10 cellular contexts compared by ENCODE assay signal in the genomic region with DNA sequence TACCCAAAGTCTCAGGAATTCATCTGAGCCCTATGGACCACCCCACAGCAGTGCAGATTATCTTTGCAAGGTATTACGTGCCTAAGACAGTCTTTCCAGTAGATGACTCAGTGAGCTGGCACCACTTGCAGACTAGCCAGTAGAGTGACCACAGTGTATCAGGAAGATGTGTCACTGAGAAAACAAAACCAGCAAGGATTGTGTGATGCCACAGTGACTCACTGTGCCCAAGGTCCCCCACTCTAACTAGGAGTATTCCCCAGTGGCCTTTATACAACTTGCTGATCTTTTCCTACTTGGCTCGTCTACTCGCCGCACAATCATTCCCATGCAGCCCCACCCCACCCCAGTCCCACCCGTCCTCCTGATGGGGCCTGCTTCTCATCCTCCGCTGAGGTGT. TPM values are rescaled to one million over a fixed set of nuclear protein-coding genes. Genes with fewer than 3 reads are reported as not detected.
DNase-seq lines count a peak whose midpoint lies in the region; ATAC-seq and TF ChIP-seq lines count a peak whose summit lies in the region.
"Had no signal": no experiment of that assay in that cellular context is flagged by ENCODE, and none has a peak within 500 bp of the region (broad histone marks: within the 10 kb centered on the region; RNA-seq: fewer than 3 reads in every experiment).

No MANE protein-coding gene starts in this region.

- H3K4me3 ChIP-seq in fibroblast of lung (replicated peaks in 1 of 4; ENCODE audit: control extremely low read depth in 1 of 4, insufficient read depth in 1 of 4, low read depth in 3 of 4, low read length in 4 of 4): no peak overlapping the region

- H2AFZ ChIP-seq in fibroblast of lung (ENCODE audit: low read length): no peak overlapping the region

- H3K9ac ChIP-seq in fibroblast of lung (ENCODE audit: insufficient read depth, low read length): no peak overlapping the region

- H3K27ac ChIP-seq in fibroblast of lung (ENCODE audit: insufficient read depth, low read length): peak overlapping the region; percentile 38

- no peak overlapping the region for H3K4me2 ChIP-seq in fibroblast of lung (ENCODE audit: extremely low read depth, insufficient read depth, low read length)

- H3K27me3 ChIP-seq in fibroblast of lung (ENCODE audit: control insufficient read depth, insufficient read depth, low read length): no peaks in the 10 kb centered on the region

- DNase-seq in activated T-cell treated with anti-CD3 and anti-CD28 coated beads for 24 hours (ENCODE audit: low read depth): peak; percentile 14
- no peak for DNase-seq in activated T-cell treated with anti-CD3 and anti-CD28 coated beads, Interleukin-2, amount 50 U/mL, for 1 hour
- peak; percentile 97 for DNase-seq in RPMI7951 (ENCODE audit: low read depth)
- peak; percentile 79 to 98 for DNase-seq in fibroblast of lung (ENCODE audit: low read depth in 2 of 2)
- peak; percentile 3 for DNase-seq in stimulated activated CD8-positive, alpha-beta memory T cell treated with anti-CD3 and anti-CD28 coated beads, Interleukin-7, amount 100 ng/mL, for 24 hours (ENCODE audit: low read depth)

- H3K79me2 ChIP-seq in fibroblast of lung (ENCODE audit: control insufficient read depth, insufficient read depth, low read length): no peaks in the 10 kb centered on the region

- H3K36me3 ChIP-seq in fibroblast of lung (ENCODE audit: control insufficient read depth, insufficient read depth, low read length): no peaks in the 10 kb centered on the region

- ATAC-seq in GM18909 (IDR thresholded peaks at IDR 0.05; ENCODE audit: poor library complexity, unreplicated experiment) (no peak), HG03520 (IDR thresholded peaks at IDR 0.05; ENCODE audit: unreplicated experiment) (no peak), HG03135 (IDR thresholded peaks at IDR 0.05; ENCODE audit: unreplicated experiment) (no peak)

- no peaks in the 10 kb centered on the region for H4K20me1 ChIP-seq in fibroblast of lung (ENCODE audit: control insufficient read depth, extremely low read depth, insufficient read depth, low read length)

- TF ChIP-seq CTCF in fibroblast of lung (conservative IDR thresholded peaks at IDR 0.05 in 1 of 2, IDR thresholded peaks at IDR 0.05 in 1 of 2; ENCODE audit: low read depth in 1 of 2, low read length in 2 of 2): no peak

- no peaks in the 10 kb centered on the region for H3K9me3 ChIP-seq in fibroblast of lung (ENCODE audit: control insufficient read depth, insufficient read depth, low read depth, low read length)

- peaks cover 19% of the 10 kb centered on the region for H3K4me1 ChIP-seq in fibroblast of lung (ENCODE audit: control insufficient read depth, extremely low read depth, insufficient read depth, low read length)

RNA-seq across cellular contexts. Expression of gene PRKCA, which starts 26.8 kb away (rescaled TPM):
- 11.9 and 12.3 TPM in 2 replicates for total RNA-seq in RPMI7951 (2014; rRNA removed; shearing (Covaris generic))
- 14.6 and 34.0 TPM in 2 replicates for total RNA-seq in fibroblast of lung
- 46.3 and 74.2 TPM in 2 replicates for polyA plus RNA-seq in fibroblast of lung
- 25.2 and 45.4 TPM in 2 replicates for polyA plus RNA-seq in fibroblast of lung (2012)
- 105 and 147 TPM in 2 replicates for polyA minus RNA-seq in fibroblast of lung (ENCODE audit: low replicate concordance)

RNA-seq across cellular contexts. Expression of gene APOH, which starts 46.4 kb away (rescaled TPM):
- not detected in 2 replicates for total RNA-seq in RPMI7951 (2014; rRNA removed; shearing (Covaris generic))
- not detected in 2 replicates for total RNA-seq in fibroblast of lung
- polyA plus RNA-seq in fibroblast of lung: not detected in 2 replicates
- not detected in 2 replicates for polyA plus RNA-seq in fibroblast of lung (2012)
- polyA minus RNA-seq in fibroblast of lung (ENCODE audit: low replicate concordance): not detected in 2 replicates
- total RNA-seq: aorta had no signal
- polyA plus RNA-seq: IgD-negative memory B cell had no signal
